In the genomic region with DNA sequence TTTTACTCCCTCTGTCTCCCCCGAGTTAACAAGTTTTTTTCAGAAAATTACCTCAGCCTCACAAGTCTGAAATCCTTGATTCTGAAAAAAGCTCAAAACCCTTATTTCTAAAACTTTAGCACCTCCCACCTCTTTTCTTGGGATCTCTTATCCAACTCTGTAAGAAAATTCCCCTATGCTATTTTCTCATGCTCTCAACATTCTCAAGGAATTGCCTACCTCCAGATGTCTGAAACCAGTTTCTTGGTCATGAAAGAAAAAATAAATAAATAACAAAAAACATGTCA, we compare ENCODE assay signal across 1 cellular context.
TF ChIP-seq lines count a peak whose summit lies in the region.

No MANE protein-coding gene starts in this region.

TF ChIP-seq in K562, 482 proteins besides CTCF, POLR2A, EP300 and RAD21:
- TF ChIP-seq TCFL5 (CRISPR knock-in tag; conservative IDR thresholded peaks at IDR 0.05) (no peak), CREBBP (IDR thresholded peaks at IDR 0.05; ENCODE audit: low read depth, low read length) (no peak), ZNF76 (CRISPR knock-in tag; IDR thresholded peaks at IDR 0.05; ENCODE audit: borderline replicate concordance) (no peak), MLX (CRISPR knock-in tag; conservative IDR thresholded peaks at IDR 0.05) (no peak), KLF13 (tag; IDR thresholded peaks at IDR 0.05; ENCODE audit: borderline replicate concordance, low read depth) (no peak), AFF1 (IDR thresholded peaks at IDR 0.05; ENCODE audit: low read depth in 1 of 2, partially characterized antibody in 2 of 2) (no peak), HNRNPL (IDR thresholded peaks at IDR 0.05; ENCODE audit: low read depth, low read length) (no peak), HDAC6 (IDR thresholded peaks at IDR 0.05; ENCODE audit: low read depth, low read length) (no peak), GABPB2 (CRISPR knock-in tag; conservative IDR thresholded peaks at IDR 0.05) (no peak), TARDBP (IDR thresholded peaks at IDR 0.05) (no peak), STAG1 (CRISPR knock-in tag; IDR thresholded peaks at IDR 0.05; ENCODE audit: borderline replicate concordance) (no peak), POLR2AphosphoS2 (IDR thresholded peaks at IDR 0.05; ENCODE audit: low read length) (no peak), HDAC3 (IDR thresholded peaks at IDR 0.05; ENCODE audit: borderline replicate concordance, partially characterized antibody) (no peak), MAX (CRISPR knock-in tag; IDR thresholded peaks at IDR 0.05) (no peak), SAFB (IDR thresholded peaks at IDR 0.05; ENCODE audit: borderline replicate concordance, low read depth, low read length) (no peak), ZNF354B (CRISPR knock-in tag; IDR thresholded peaks at IDR 0.05) (no peak), FOXJ2 (tag; IDR thresholded peaks at IDR 0.05) (no peak), RHOXF2B (CRISPR knock-in tag; conservative IDR thresholded peaks at IDR 0.05) (no peak)
- TF ChIP-seq, protein P1, sequence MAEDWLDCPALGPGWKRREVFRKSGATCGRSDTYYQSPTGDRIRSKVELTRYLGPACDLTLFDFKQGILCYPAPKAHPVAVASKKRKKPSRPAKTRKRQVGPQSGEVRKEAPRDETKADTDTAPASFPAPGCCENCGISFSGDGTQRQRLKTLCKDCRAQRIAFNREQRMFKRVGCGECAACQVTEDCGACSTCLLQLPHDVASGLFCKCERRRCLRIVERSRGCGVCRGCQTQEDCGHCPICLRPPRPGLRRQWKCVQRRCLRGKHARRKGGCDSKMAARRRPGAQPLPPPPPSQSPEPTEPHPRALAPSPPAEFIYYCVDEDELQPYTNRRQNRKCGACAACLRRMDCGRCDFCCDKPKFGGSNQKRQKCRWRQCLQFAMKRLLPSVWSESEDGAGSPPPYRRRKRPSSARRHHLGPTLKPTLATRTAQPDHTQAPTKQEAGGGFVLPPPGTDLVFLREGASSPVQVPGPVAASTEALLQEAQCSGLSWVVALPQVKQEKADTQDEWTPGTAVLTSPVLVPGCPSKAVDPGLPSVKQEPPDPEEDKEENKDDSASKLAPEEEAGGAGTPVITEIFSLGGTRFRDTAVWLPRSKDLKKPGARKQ (CRISPR knock-in tag; IDR thresholded peaks at IDR 0.05) = no peak
- TF ChIP-seq, protein P2, sequence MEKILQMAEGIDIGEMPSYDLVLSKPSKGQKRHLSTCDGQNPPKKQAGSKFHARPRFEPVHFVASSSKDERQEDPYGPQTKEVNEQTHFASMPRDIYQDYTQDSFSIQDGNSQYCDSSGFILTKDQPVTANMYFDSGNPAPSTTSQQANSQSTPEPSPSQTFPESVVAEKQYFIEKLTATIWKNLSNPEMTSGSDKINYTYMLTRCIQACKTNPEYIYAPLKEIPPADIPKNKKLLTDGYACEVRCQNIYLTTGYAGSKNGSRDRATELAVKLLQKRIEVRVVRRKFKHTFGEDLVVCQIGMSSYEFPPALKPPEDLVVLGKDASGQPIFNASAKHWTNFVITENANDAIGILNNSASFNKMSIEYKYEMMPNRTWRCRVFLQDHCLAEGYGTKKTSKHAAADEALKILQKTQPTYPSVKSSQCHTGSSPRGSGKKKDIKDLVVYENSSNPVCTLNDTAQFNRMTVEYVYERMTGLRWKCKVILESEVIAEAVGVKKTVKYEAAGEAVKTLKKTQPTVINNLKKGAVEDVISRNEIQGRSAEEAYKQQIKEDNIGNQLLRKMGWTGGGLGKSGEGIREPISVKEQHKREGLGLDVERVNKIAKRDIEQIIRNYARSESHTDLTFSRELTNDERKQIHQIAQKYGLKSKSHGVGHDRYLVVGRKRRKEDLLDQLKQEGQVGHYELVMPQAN (IDR thresholded peaks at IDR 0.05; ENCODE audit: borderline replicate concordance) = no peak
